In the genomic region with DNA sequence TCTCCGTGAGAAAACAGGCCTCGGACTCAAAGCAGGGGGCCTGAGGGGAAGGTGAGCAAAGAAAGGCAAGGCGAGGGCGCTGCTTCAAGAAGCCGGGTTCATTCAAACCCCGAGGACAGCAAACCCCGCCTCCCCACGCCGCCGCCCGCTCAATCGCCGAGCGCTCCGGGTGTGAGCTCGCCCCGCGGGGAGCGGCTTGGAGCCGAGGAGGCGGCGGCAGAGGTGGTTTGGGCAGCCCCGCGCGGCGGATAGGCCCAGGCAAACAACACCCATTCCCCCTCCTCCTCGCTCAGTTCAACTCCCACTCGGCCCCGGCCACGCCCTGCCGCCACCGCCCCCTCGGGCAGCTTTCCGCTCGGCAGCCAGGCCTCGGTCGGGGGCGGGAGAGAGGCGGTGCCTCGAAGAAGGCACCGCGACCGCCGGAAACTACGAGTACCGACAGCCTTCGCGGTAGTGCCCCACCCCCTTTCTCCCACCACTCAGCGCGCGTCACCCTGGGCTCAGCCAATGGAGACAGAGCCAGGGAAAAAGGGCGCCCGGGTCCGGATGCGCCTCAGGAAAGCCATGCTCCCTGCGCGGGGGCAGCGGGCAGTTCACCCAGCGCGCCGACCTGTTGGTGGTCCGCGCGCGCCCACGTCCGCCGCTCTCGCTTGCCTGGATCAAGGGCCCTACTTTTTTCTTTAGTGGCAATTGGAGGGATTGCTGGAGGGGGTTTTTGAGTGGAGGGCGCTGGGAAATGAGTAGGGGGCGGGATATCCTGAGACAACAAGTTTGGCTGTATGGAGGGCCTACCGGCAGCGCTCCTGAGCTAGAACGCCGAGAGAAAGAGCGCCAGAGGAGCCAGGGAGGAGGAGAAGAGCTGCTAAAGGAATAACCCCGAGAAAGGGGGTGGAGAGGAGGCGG, we compare ENCODE assay signal across 1 cellular context.
TF ChIP-seq lines count a peak whose summit lies in the region.

No MANE protein-coding gene starts in this region.

TF ChIP-seq in K562, 482 proteins besides CTCF, POLR2A, EP300 and RAD21 (continued from another document and continues in another):
- TF ChIP-seq HSF4 (CRISPR knock-in tag; IDR thresholded peaks at IDR 0.05; ENCODE audit: borderline replicate concordance) = no peak
- TF ChIP-seq GATA2 (CRISPR knock-in tag; IDR thresholded peaks at IDR 0.05) = no peak
- TF ChIP-seq SMARCA4 (IDR thresholded peaks at IDR 0.05) = no peak; the same call in 1 of the 2 replicates
- TF ChIP-seq ZNF146 (CRISPR knock-in tag; IDR thresholded peaks at IDR 0.05; ENCODE audit: unreplicated experiment) = no peak
- no peak for TF ChIP-seq NFATC3 (IDR thresholded peaks at IDR 0.05)
- no peak; the same call in 1 of the 2 replicates for TF ChIP-seq SIN3B (IDR thresholded peaks at IDR 0.05; ENCODE audit: low read depth)
- 0 out of 2 replicates have a peak, but pooled peaks have one; percentile 42 for TF ChIP-seq E2F3 (CRISPR knock-in tag; IDR thresholded peaks at IDR 0.05)
- TF ChIP-seq DNMT1 (IDR thresholded peaks at IDR 0.05) = no peak
- TF ChIP-seq, protein P1, sequence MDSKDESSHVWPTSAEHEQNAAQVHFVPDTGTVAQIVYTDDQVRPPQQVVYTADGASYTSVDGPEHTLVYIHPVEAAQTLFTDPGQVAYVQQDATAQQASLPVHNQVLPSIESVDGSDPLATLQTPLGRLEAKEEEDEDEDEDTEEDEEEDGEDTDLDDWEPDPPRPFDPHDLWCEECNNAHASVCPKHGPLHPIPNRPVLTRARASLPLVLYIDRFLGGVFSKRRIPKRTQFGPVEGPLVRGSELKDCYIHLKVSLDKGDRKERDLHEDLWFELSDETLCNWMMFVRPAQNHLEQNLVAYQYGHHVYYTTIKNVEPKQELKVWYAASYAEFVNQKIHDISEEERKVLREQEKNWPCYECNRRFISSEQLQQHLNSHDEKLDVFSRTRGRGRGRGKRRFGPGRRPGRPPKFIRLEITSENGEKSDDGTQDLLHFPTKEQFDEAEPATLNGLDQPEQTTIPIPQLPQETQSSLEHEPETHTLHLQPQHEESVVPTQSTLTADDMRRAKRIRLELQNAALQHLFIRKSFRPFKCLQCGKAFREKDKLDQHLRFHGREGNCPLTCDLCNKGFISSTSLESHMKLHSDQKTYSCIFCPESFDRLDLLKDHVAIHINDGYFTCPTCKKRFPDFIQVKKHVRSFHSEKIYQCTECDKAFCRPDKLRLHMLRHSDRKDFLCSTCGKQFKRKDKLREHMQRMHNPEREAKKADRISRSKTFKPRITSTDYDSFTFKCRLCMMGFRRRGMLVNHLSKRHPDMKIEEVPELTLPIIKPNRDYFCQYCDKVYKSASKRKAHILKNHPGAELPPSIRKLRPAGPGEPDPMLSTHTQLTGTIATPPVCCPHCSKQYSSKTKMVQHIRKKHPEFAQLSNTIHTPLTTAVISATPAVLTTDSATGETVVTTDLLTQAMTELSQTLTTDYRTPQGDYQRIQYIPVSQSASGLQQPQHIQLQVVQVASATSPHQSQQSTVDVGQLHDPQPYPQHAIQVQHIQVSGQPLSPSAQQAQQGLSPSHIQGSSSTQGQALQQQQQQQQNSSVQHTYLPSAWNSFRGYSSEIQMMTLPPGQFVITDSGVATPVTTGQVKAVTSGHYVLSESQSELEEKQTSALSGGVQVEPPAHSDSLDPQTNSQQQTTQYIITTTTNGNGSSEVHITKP (IDR thresholded peaks at IDR 0.05; ENCODE audit: partially characterized antibody) = peak; percentile 82
- TF ChIP-seq OTX1 (CRISPR knock-in tag; IDR thresholded peaks at IDR 0.05) = peak; percentile 79; the same call in 1 of the 2 replicates
- no peak for TF ChIP-seq ZNF77 (CRISPR knock-in tag; IDR thresholded peaks at IDR 0.05)
- TF ChIP-seq ZNF212 (CRISPR knock-in tag; IDR thresholded peaks at IDR 0.05) = no peak
- no peak for TF ChIP-seq NR2F6 (CRISPR knock-in tag; IDR thresholded peaks at IDR 0.05)
- TF ChIP-seq, protein P2, sequence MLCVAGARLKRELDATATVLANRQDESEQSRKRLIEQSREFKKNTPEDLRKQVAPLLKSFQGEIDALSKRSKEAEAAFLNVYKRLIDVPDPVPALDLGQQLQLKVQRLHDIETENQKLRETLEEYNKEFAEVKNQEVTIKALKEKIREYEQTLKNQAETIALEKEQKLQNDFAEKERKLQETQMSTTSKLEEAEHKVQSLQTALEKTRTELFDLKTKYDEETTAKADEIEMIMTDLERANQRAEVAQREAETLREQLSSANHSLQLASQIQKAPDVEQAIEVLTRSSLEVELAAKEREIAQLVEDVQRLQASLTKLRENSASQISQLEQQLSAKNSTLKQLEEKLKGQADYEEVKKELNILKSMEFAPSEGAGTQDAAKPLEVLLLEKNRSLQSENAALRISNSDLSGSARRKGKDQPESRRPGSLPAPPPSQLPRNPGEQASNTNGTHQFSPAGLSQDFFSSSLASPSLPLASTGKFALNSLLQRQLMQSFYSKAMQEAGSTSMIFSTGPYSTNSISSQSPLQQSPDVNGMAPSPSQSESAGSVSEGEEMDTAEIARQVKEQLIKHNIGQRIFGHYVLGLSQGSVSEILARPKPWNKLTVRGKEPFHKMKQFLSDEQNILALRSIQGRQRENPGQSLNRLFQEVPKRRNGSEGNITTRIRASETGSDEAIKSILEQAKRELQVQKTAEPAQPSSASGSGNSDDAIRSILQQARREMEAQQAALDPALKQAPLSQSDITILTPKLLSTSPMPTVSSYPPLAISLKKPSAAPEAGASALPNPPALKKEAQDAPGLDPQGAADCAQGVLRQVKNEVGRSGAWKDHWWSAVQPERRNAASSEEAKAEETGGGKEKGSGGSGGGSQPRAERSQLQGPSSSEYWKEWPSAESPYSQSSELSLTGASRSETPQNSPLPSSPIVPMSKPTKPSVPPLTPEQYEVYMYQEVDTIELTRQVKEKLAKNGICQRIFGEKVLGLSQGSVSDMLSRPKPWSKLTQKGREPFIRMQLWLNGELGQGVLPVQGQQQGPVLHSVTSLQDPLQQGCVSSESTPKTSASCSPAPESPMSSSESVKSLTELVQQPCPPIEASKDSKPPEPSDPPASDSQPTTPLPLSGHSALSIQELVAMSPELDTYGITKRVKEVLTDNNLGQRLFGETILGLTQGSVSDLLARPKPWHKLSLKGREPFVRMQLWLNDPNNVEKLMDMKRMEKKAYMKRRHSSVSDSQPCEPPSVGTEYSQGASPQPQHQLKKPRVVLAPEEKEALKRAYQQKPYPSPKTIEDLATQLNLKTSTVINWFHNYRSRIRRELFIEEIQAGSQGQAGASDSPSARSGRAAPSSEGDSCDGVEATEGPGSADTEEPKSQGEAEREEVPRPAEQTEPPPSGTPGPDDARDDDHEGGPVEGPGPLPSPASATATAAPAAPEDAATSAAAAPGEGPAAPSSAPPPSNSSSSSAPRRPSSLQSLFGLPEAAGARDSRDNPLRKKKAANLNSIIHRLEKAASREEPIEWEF (CRISPR knock-in tag; IDR thresholded peaks at IDR 0.05) = no peak
- TF ChIP-seq KDM1A (IDR thresholded peaks at IDR 0.05) = no peak
- no peak for TF ChIP-seq NFIX (CRISPR knock-in tag; IDR thresholded peaks at IDR 0.05; ENCODE audit: low read depth)
- TF ChIP-seq, protein P3, sequence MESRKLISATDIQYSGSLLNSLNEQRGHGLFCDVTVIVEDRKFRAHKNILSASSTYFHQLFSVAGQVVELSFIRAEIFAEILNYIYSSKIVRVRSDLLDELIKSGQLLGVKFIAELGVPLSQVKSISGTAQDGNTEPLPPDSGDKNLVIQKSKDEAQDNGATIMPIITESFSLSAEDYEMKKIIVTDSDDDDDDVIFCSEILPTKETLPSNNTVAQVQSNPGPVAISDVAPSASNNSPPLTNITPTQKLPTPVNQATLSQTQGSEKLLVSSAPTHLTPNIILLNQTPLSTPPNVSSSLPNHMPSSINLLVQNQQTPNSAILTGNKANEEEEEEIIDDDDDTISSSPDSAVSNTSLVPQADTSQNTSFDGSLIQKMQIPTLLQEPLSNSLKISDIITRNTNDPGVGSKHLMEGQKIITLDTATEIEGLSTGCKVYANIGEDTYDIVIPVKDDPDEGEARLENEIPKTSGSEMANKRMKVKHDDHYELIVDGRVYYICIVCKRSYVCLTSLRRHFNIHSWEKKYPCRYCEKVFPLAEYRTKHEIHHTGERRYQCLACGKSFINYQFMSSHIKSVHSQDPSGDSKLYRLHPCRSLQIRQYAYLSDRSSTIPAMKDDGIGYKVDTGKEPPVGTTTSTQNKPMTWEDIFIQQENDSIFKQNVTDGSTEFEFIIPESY (CRISPR knock-in tag; IDR thresholded peaks at IDR 0.05) = peak; percentile 68; the same call in 1 of the 2 replicates
- peak; percentile 87 for TF ChIP-seq CREM (IDR thresholded peaks at IDR 0.05; ENCODE audit: low read depth)
- TF ChIP-seq BDP1 (IDR thresholded peaks at IDR 0.05; ENCODE audit: insufficient read depth, insufficient read length) = no peak
- TF ChIP-seq RBM22 (IDR thresholded peaks at IDR 0.05; ENCODE audit: low read depth, low read length, poor library complexity, severe bottlenecking) = peak; percentile 32
- TF ChIP-seq JUNB (CRISPR knock-in tag; conservative IDR thresholded peaks at IDR 0.05) = no peak
- TF ChIP-seq MTA2 (IDR thresholded peaks at IDR 0.05; ENCODE audit: low read depth) = no peak
- 0 out of 2 replicates have a peak, but pooled peaks have one; percentile 28 for TF ChIP-seq ZNF431 (CRISPR knock-in tag; IDR thresholded peaks at IDR 0.05)
- TF ChIP-seq CCNT2 (IDR thresholded peaks at IDR 0.05; ENCODE audit: borderline replicate concordance, extremely low read depth, insufficient read length, low read depth, low read length) = peak; percentile 90
- no peak for TF ChIP-seq TCF7L2 (IDR thresholded peaks at IDR 0.05; ENCODE audit: low read depth, low read length)
- TF ChIP-seq ZNF79 (CRISPR knock-in tag; IDR thresholded peaks at IDR 0.05; ENCODE audit: low read depth) = no peak
- TF ChIP-seq CBFA2T3 (IDR thresholded peaks at IDR 0.05) = no peak
- no peak for TF ChIP-seq TBL1XR1 (IDR thresholded peaks at IDR 0.05; ENCODE audit: low read length in 2 of 2)
- no peak for TF ChIP-seq HEY1 (CRISPR knock-in tag; IDR thresholded peaks at IDR 0.05; ENCODE audit: borderline replicate concordance)
- TF ChIP-seq, protein P4, sequence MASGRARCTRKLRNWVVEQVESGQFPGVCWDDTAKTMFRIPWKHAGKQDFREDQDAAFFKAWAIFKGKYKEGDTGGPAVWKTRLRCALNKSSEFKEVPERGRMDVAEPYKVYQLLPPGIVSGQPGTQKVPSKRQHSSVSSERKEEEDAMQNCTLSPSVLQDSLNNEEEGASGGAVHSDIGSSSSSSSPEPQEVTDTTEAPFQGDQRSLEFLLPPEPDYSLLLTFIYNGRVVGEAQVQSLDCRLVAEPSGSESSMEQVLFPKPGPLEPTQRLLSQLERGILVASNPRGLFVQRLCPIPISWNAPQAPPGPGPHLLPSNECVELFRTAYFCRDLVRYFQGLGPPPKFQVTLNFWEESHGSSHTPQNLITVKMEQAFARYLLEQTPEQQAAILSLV (tag; IDR thresholded peaks at IDR 0.05) = no peak
- no peak for TF ChIP-seq ZBTB17 (CRISPR knock-in tag; IDR thresholded peaks at IDR 0.05)
- no peak for TF ChIP-seq SMARCE1 (IDR thresholded peaks at IDR 0.05)
- TF ChIP-seq ZBTB8A (IDR thresholded peaks at IDR 0.05; ENCODE audit: partially characterized antibody) = no peak
- no peak for TF ChIP-seq PTTG1 (tag; IDR thresholded peaks at IDR 0.05; ENCODE audit: low read depth)
- TF ChIP-seq ZNF124 (CRISPR knock-in tag; IDR thresholded peaks at IDR 0.05) = no peak
- TF ChIP-seq, protein P5, sequence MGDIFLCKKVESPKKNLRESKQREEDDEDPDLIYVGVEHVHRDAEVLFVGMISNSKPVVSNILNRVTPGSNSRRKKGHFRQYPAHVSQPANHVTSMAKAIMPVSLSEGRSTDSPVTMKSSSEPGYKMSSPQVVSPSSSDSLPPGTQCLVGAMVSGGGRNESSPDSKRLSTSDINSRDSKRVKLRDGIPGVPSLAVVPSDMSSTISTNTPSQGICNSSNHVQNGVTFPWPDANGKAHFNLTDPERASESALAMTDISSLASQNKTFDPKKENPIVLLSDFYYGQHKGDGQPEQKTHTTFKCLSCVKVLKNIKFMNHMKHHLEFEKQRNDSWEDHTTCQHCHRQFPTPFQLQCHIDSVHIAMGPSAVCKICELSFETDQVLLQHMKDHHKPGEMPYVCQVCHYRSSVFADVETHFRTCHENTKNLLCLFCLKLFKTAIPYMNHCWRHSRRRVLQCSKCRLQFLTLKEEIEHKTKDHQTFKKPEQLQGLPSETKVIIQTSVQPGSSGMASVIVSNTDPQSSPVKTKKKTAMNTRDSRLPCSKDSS (IDR thresholded peaks at IDR 0.05; ENCODE audit: low read depth, partially characterized antibody) = no peak
- TF ChIP-seq NFXL1 (CRISPR knock-in tag; IDR thresholded peaks at IDR 0.05) = no peak
- no peak for TF ChIP-seq SMC3 (conservative IDR thresholded peaks at IDR 0.05; ENCODE audit: insufficient read depth, low read depth, low read length)
- 0 out of 2 replicates have a peak, but pooled peaks have one; percentile 35 for TF ChIP-seq PHF21A (IDR thresholded peaks at IDR 0.05; ENCODE audit: borderline replicate concordance, low read depth)
- TF ChIP-seq NR2C1 (IDR thresholded peaks at IDR 0.05) = no peak
- 0 out of 2 replicates have a peak, but pooled peaks have one; percentile 30 for TF ChIP-seq NR2C1 (tag; IDR thresholded peaks at IDR 0.05)
- TF ChIP-seq PRMT5 (CRISPR knock-in tag; IDR thresholded peaks at IDR 0.05) = no peak
- TF ChIP-seq BMI1 (IDR thresholded peaks at IDR 0.05; ENCODE audit: low read length) = no peak
- no peak for TF ChIP-seq MAFF (IDR thresholded peaks at IDR 0.05; ENCODE audit: low read length)
- TF ChIP-seq, protein P6, sequence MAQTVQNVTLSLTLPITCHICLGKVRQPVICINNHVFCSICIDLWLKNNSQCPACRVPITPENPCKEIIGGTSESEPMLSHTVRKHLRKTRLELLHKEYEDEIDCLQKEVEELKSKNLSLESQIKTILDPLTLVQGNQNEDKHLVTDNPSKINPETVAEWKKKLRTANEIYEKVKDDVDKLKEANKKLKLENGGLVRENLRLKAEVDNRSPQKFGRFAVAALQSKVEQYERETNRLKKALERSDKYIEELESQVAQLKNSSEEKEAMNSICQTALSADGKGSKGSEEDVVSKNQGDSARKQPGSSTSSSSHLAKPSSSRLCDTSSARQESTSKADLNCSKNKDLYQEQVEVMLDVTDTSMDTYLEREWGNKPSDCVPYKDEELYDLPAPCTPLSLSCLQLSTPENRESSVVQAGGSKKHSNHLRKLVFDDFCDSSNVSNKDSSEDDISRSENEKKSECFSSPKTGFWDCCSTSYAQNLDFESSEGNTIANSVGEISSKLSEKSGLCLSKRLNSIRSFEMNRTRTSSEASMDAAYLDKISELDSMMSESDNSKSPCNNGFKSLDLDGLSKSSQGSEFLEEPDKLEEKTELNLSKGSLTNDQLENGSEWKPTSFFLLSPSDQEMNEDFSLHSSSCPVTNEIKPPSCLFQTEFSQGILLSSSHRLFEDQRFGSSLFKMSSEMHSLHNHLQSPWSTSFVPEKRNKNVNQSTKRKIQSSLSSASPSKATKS (CRISPR knock-in tag; IDR thresholded peaks at IDR 0.05) = no peak
- TF ChIP-seq, protein P7, sequence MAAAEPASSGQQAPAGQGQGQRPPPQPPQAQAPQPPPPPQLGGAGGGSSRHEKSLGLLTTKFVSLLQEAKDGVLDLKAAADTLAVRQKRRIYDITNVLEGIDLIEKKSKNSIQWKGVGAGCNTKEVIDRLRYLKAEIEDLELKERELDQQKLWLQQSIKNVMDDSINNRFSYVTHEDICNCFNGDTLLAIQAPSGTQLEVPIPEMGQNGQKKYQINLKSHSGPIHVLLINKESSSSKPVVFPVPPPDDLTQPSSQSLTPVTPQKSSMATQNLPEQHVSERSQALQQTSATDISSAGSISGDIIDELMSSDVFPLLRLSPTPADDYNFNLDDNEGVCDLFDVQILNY (CRISPR knock-in tag; IDR thresholded peaks at IDR 0.05) = no peak
